Comparison of ENCODE assay signal across 11 cellular contexts in the genomic region with DNA sequence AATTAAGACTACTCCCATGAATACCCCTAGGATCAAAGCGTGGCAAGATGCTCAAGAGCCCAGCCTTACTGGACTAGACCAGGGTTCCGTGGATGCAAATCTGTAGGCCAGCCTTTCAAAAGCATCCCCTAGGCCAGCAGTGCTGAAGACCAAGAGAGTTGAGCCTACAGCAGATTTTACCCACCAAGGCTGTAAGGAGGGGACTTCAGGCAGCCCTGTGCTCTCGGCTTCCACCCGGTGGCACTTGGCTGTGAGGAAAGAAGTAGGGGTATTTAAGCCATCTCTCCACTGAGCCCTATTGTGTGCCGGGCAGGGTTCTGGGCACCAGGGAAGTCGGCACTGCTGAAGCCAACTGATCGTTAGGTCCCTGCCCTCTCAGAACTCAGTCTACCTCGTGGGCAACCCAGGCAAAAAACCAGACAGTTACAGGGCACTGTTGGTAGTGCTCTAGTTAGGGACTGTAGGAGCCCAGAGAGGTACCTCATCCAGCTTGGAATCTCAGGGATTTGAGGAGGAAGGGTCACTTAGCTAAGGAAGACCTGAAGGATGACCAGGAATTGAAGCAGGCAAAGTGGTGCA. TPM values are rescaled to one million over a fixed set of nuclear protein-coding genes. Genes with fewer than 3 reads are reported as not detected.
DNase-seq lines count a peak whose midpoint lies in the region; ATAC-seq and TF ChIP-seq lines count a peak whose summit lies in the region.
"Had no signal": no experiment of that assay in that cellular context is flagged by ENCODE, and none has a peak within 500 bp of the region (broad histone marks: within the 10 kb centered on the region; RNA-seq: fewer than 3 reads in every experiment).

No MANE protein-coding gene starts in this region.

- DNase-seq in stimulated activated naive CD8-positive, alpha-beta T cell treated with anti-CD3 and anti-CD28 coated beads, Interleukin-15, Interleukin-2, amounts not matched to agents 100 U/mL and 50 U/mL, for 24 hours, result no peak
- DNase-seq in activated naive CD8-positive, alpha-beta T cell treated with anti-CD3 and anti-CD28 coated beads, Interleukin-2, amount 50 U/mL, for 24 hours, result no peak
- DNase-seq in mucosa of descending colon (peak; percentile 2 to 17 (median 16)), 8988T (no peak), SW 1271 (lab: John Stamatoyannopoulos, UW) (no peak)
- no peak for DNase-seq in stimulated activated CD4-positive, alpha-beta T cell treated with anti-CD3 and anti-CD28 coated beads, Interleukin-1b, Interleukin-23, amount 100 ng/mL, for 48 hours

- TF ChIP-seq CTCF in mucosa of descending colon (IDR thresholded peaks at IDR 0.05), result no peak

- no peaks in the 10 kb centered on the region for H3K4me1 ChIP-seq in mucosa of descending colon (ENCODE audit: low read depth)

- H3K27ac Mint-ChIP-seq in stimulated activated naive CD8-positive, alpha-beta T cell treated with anti-CD3 and anti-CD28 coated beads, Interleukin-15, Interleukin-2, amounts not matched to agents 100 ng/mL and 50 ng/mL, for 24 hours, result peak overlapping the region; percentile 17
- peak overlapping the region; percentile 60 for H3K27ac Mint-ChIP-seq in activated naive CD8-positive, alpha-beta T cell treated with anti-CD3 and anti-CD28 coated beads, Interleukin-2, amount 50 U/mL, for 24 hours

- peaks cover 71% of the 10 kb centered on the region for H3K4me1 Mint-ChIP-seq in stimulated activated naive CD8-positive, alpha-beta T cell treated with anti-CD3 and anti-CD28 coated beads, Interleukin-15, Interleukin-2, amounts not matched to agents 100 ng/mL and 50 ng/mL, for 24 hours (ENCODE audit: low read depth)
- peaks cover 67% of the 10 kb centered on the region for H3K4me1 Mint-ChIP-seq in activated naive CD8-positive, alpha-beta T cell treated with anti-CD3 and anti-CD28 coated beads, Interleukin-2, amount 50 U/mL, for 24 hours

- ATAC-seq in stimulated activated naive CD8-positive, alpha-beta T cell treated with anti-CD3 and anti-CD28 coated beads, Interleukin-15, Interleukin-2, amounts not matched to agents 100 U/mL and 50 U/mL, for 24 hours, result no peak
- ATAC-seq in activated naive CD8-positive, alpha-beta T cell treated with anti-CD3 and anti-CD28 coated beads, Interleukin-2, amount 50 U/mL, for 24 hours, result no peak
- no peak for ATAC-seq in mucosa of descending colon
- ATAC-seq in GM21723 (IDR thresholded peaks at IDR 0.05; ENCODE audit: unreplicated experiment), result no peak

- H3K9me3 Mint-ChIP-seq in stimulated activated naive CD8-positive, alpha-beta T cell treated with anti-CD3 and anti-CD28 coated beads, Interleukin-15, Interleukin-2, amounts not matched to agents 100 ng/mL and 50 ng/mL, for 24 hours, result no peaks in the 10 kb centered on the region
- H3K9me3 Mint-ChIP-seq in activated naive CD8-positive, alpha-beta T cell treated with anti-CD3 and anti-CD28 coated beads, Interleukin-2, amount 50 U/mL, for 24 hours, result no peaks in the 10 kb centered on the region

- peaks cover 44% of the 10 kb centered on the region for H3K36me3 Mint-ChIP-seq in stimulated activated naive CD8-positive, alpha-beta T cell treated with anti-CD3 and anti-CD28 coated beads, Interleukin-15, Interleukin-2, amounts not matched to agents 100 ng/mL and 50 ng/mL, for 24 hours (ENCODE audit: low read depth)
- peaks cover 36% of the 10 kb centered on the region for H3K36me3 Mint-ChIP-seq in activated naive CD8-positive, alpha-beta T cell treated with anti-CD3 and anti-CD28 coated beads, Interleukin-2, amount 50 U/mL, for 24 hours (ENCODE audit: low read depth)

- no peaks in the 10 kb centered on the region for H3K27me3 Mint-ChIP-seq in stimulated activated naive CD8-positive, alpha-beta T cell treated with anti-CD3 and anti-CD28 coated beads, Interleukin-15, Interleukin-2, amounts not matched to agents 100 ng/mL and 50 ng/mL, for 24 hours
- H3K27me3 Mint-ChIP-seq in activated naive CD8-positive, alpha-beta T cell treated with anti-CD3 and anti-CD28 coated beads, Interleukin-2, amount 50 U/mL, for 24 hours, result no peaks in the 10 kb centered on the region

- H3K4me3 ChIP-seq in mucosa of descending colon, result no peak overlapping the region
- H3K4me3 ChIP-seq: BLaER1 treated with 17β-estradiol and CSF1 and Interleukin-3, amounts not matched to agents 10 nM and 100 nM; dorsolateral prefrontal cortex; psoas muscle had no signal

- intact Hi-C loops in mucosa of descending colon (cut with DNase I, micrococcal nuclease), result loop anchor here (10.0 kb wide), 1 partner anchor 95 kb away; no protein-coding TSS in a partner anchor

- no peaks in the 10 kb centered on the region for H3K36me3 ChIP-seq in mucosa of descending colon (ENCODE audit: low read depth)

- no peak overlapping the region for H3K4me3 Mint-ChIP-seq in stimulated activated naive CD8-positive, alpha-beta T cell treated with anti-CD3 and anti-CD28 coated beads, Interleukin-15, Interleukin-2, amounts not matched to agents 100 ng/mL and 50 ng/mL, for 24 hours
- H3K4me3 Mint-ChIP-seq in activated naive CD8-positive, alpha-beta T cell treated with anti-CD3 and anti-CD28 coated beads, Interleukin-2, amount 50 U/mL, for 24 hours, result no peak overlapping the region

- no peaks in the 10 kb centered on the region for H3K9me3 ChIP-seq in mucosa of descending colon
- H3K9me3 ChIP-seq: BLaER1 treated with 17β-estradiol and CSF1 and Interleukin-3, amounts not matched to agents 10 nM and 100 nM; psoas muscle had no signal

RNA-seq across cellular contexts. Expression of gene TCF7, which starts 25.5 kb away (rescaled TPM):
- 1 to 10 TPM; 1.9 to 6.8 (median 4.4) TPM for total RNA-seq in mucosa of descending colon

RNA-seq across cellular contexts. Expression of gene SKP1, which starts 36.8 kb away (rescaled TPM):
- 100 to 1,000 TPM; 241 to 316 (median 281) TPM for total RNA-seq in mucosa of descending colon

Comparison
In these comparisons a context has a peak if more than half of its experiments do, and no peak if none do; other contexts are left out.
1. DNase-seq: peak in mucosa of descending colon (3 of 3); none in stimulated activated naive CD8-positive, alpha-beta T cell treated with anti-CD3 and anti-CD28 coated beads, Interleukin-15, Interleukin-2, amounts not matched to agents 100 U/mL and 50 U/mL, for 24 hours (single experiment), activated naive CD8-positive, alpha-beta T cell treated with anti-CD3 and anti-CD28 coated beads, Interleukin-2, amount 50 U/mL, for 24 hours (single experiment), 8988T (single experiment), stimulated activated CD4-positive, alpha-beta T cell treated with anti-CD3 and anti-CD28 coated beads, Interleukin-1b, Interleukin-23, amount 100 ng/mL, for 48 hours (single experiment) and SW 1271 (0 of 2).